ENCODE assay signal across 10 cellular contexts in the genomic region with DNA sequence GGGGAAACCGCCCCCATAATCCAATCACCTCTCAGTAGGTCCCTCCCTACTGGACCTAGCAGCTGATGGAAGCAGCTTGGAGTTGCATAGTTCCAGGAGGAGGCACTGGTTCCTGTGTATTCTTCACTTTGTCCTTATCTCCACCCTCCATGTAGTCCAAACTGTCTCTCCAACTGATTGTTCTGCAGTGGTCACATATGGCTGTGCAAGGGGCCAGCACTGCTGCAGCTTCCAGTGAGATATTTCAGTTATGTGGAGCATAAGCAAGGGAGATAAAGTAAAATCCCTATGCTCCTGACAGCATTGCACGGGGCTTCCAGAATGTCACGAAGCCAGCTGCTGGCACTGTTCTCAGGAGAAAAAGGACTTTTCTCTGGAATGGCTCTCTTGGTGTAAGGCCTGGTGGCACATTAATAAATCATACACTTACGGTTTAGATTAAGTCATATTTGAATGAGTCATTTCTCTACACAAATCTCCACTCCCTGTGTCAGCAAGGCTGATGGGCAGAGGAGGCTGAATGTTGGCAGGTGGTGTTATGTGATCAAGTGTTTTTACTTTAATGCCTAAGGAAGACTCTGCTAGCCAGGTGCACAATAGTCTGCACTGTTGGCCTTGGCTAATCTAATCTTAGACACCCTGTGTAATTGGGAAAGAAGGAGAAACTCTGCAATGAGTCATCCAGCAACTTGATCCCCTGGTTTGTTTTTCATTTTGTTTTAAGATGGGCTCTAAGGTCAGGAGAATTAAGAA.
DNase-seq lines count a peak whose midpoint lies in the region; ATAC-seq and TF ChIP-seq lines count a peak whose summit lies in the region.
"Had no signal": no experiment of that assay in that cellular context is flagged by ENCODE, and none has a peak within 500 bp of the region (broad histone marks: within the 10 kb centered on the region; RNA-seq: fewer than 3 reads in every experiment).

No MANE protein-coding gene starts in this region.

- H3K9me3 Mint-ChIP-seq in activated CD8-positive, alpha-beta memory T cell treated with anti-CD3 and anti-CD28 coated beads, Interleukin-2, amount 10 ng/mL, durations not matched to agents 7 days and 5 days (ENCODE audit: low read depth) = no peaks in the 10 kb centered on the region

- H3K27ac ChIP-seq in hepatocyte (peak overlapping the region; percentile 79), aorta (ENCODE audit: low read depth in 1 of 2, low read length in 2 of 2) (no peak overlapping the region), sigmoid colon (no peak overlapping the region)

- peaks cover 37% of the 10 kb centered on the region for H3K4me1 ChIP-seq in hepatocyte (ENCODE audit: insufficient read depth)
- peaks cover 2% of the 10 kb centered on the region in 2 donors for H3K4me1 ChIP-seq in aorta (ENCODE audit: control insufficient read depth in 1 of 2, insufficient read depth in 2 of 2, low read length in 2 of 2)
- H3K4me1 ChIP-seq in sigmoid colon = peaks cover 0 to 14% (median 12%) of the 10 kb centered on the region in 4 donors

- no peaks in the 10 kb centered on the region for H3K9me3 ChIP-seq in hepatocyte (ENCODE audit: low read depth)
- H3K9me3 ChIP-seq in aorta (ENCODE audit: control insufficient read depth, low read length) = no peaks in the 10 kb centered on the region
- no peaks in the 10 kb centered on the region for H3K9me3 ChIP-seq in sigmoid colon

- intact Hi-C loops in Right ventricle myocardium inferior (cut with DNase I) (no loop called here), cardiac septum (cut with DNase I) (no loop called here), aorta (cut with DNase I) (no loop called here), sigmoid colon (cut with DNase I) (no loop called here)

- no peaks in the 10 kb centered on the region for H3K27me3 ChIP-seq in hepatocyte
- no peaks in the 10 kb centered on the region for H3K27me3 ChIP-seq in aorta (ENCODE audit: control insufficient read depth in 1 of 2, insufficient read depth in 2 of 2, low read length in 1 of 2)
- H3K27me3 ChIP-seq in sigmoid colon = no peaks in the 10 kb centered on the region

- no peak overlapping the region for H2AFZ ChIP-seq in hepatocyte

- H3K4me2 ChIP-seq in hepatocyte = peak overlapping the region; percentile 41

- ATAC-seq in Right ventricle myocardium inferior (peak; percentile 23), aorta (ENCODE audit: low FRiP score) (peak; percentile 74), GM18907 (IDR thresholded peaks at IDR 0.05; ENCODE audit: unreplicated experiment) (no peak)
- ATAC-seq in activated CD8-positive, alpha-beta memory T cell treated with anti-CD3 and anti-CD28 coated beads, Interleukin-2, amount 10 ng/mL, durations not matched to agents 7 days and 5 days = no peak

- no peaks in the 10 kb centered on the region for H4K20me1 ChIP-seq in hepatocyte (ENCODE audit: insufficient read depth, poor library complexity, severe bottlenecking)

- 52% methylated on average over 4 of the region's 4 CpGs for WGBS in hepatocyte (ENCODE audit: low lambda C conversion rate, missing lambda C conversion rate)
- WGBS in aorta, 2 donors = 25 to 28% methylated on average over 4 of the region's 4 CpGs
- 36 to 54% methylated on average over 4 of the region's 4 CpGs for WGBS in sigmoid colon, 2 donors

- TF ChIP-seq CTCF in hepatocyte (IDR thresholded peaks at IDR 0.05; ENCODE audit: poor library complexity) = no peak
- TF ChIP-seq CTCF in sigmoid colon (IDR thresholded peaks at IDR 0.05) = no peak

- no peak for TF ChIP-seq EP300 in sigmoid colon (IDR thresholded peaks at IDR 0.05)

- H3K79me2 ChIP-seq in hepatocyte = no peaks in the 10 kb centered on the region

- no peaks in the 10 kb centered on the region for H3K36me3 Mint-ChIP-seq in activated CD8-positive, alpha-beta memory T cell treated with anti-CD3 and anti-CD28 coated beads, Interleukin-2, amount 10 ng/mL, durations not matched to agents 7 days and 5 days
- H3K36me3 Mint-ChIP-seq: memory B cell had no signal

- TF ChIP-seq POLR2A in sigmoid colon (IDR thresholded peaks at IDR 0.05) = no peak

- no peak overlapping the region for H3K27ac Mint-ChIP-seq in activated CD8-positive, alpha-beta memory T cell treated with anti-CD3 and anti-CD28 coated beads, Interleukin-2, amount 10 ng/mL, durations not matched to agents 7 days and 5 days
- H3K27ac Mint-ChIP-seq: memory B cell had no signal

- no peaks in the 10 kb centered on the region for H3K9me2 ChIP-seq in hepatocyte (replicated peaks; ENCODE audit: insufficient read depth)

- H3K4me3 ChIP-seq in hepatocyte (no peak overlapping the region), aorta (ENCODE audit: low read length in 2 of 2) (no peak overlapping the region), sigmoid colon (no peak overlapping the region)

- H3K36me3 ChIP-seq in hepatocyte (replicated peaks; ENCODE audit: insufficient read depth, low read depth) = no peaks in the 10 kb centered on the region
- no peaks in the 10 kb centered on the region for H3K36me3 ChIP-seq in aorta (ENCODE audit: control insufficient read depth in 1 of 2, insufficient read depth in 2 of 2, low read length in 1 of 2)
- no peaks in the 10 kb centered on the region for H3K36me3 ChIP-seq in sigmoid colon

- no peaks in the 10 kb centered on the region for H3K4me1 Mint-ChIP-seq in activated CD8-positive, alpha-beta memory T cell treated with anti-CD3 and anti-CD28 coated beads, Interleukin-2, amount 10 ng/mL, durations not matched to agents 7 days and 5 days
- H3K4me1 Mint-ChIP-seq: memory B cell had no signal

- no peak overlapping the region for H3K4me3 Mint-ChIP-seq in activated CD8-positive, alpha-beta memory T cell treated with anti-CD3 and anti-CD28 coated beads, Interleukin-2, amount 10 ng/mL, durations not matched to agents 7 days and 5 days
- H3K4me3 Mint-ChIP-seq: memory B cell had no signal

- H3K27me3 Mint-ChIP-seq in activated CD8-positive, alpha-beta memory T cell treated with anti-CD3 and anti-CD28 coated beads, Interleukin-2, amount 10 ng/mL, durations not matched to agents 7 days and 5 days = peaks cover 8% of the 10 kb centered on the region

- no peak for DNase-seq in Right ventricle myocardium inferior (ENCODE audit: missing footprints)
- DNase-seq in cardiac septum (ENCODE audit: low spot score) = no peak
- peak; percentile 1 for DNase-seq in amniotic epithelial cell (ENCODE audit: low read depth)
- peak; percentile 47 for DNase-seq in hepatocyte (ENCODE audit: low spot score)
- DNase-seq in aorta = no peak
- DNase-seq in activated CD8-positive, alpha-beta memory T cell treated with anti-CD3 and anti-CD28 coated beads, Interleukin-2, amount 10 ng/mL, durations not matched to agents 7 days and 5 days = no peak
- no peak for DNase-seq in sigmoid colon
- DNase-seq: NCI-H187 treated with DMSO at 0.1 percent for 48 hours had no signal

- CTCF ChIA-PET in activated CD8-positive, alpha-beta memory T cell treated with anti-CD3 and anti-CD28 coated beads, Interleukin-2, amount 10 ng/mL, durations not matched to agents 7 days and 5 days (lab: Charles Lee) = no interaction called here

Comparison
In these comparisons a context has a peak if more than half of its experiments do, and no peak if none do; other contexts are left out.
1. ATAC-seq: peak in Right ventricle myocardium inferior (single experiment) and aorta (single experiment); none in activated CD8-positive, alpha-beta memory T cell treated with anti-CD3 and anti-CD28 coated beads, Interleukin-2, amount 10 ng/mL, durations not matched to agents 7 days and 5 days (single experiment) and GM18907 (single experiment).
2. DNase-seq: peak in amniotic epithelial cell (single experiment) and hepatocyte (single experiment); none in Right ventricle myocardium inferior (single experiment), cardiac septum (single experiment), aorta (0 of 2), activated CD8-positive, alpha-beta memory T cell treated with anti-CD3 and anti-CD28 coated beads, Interleukin-2, amount 10 ng/mL, durations not matched to agents 7 days and 5 days (single experiment) and sigmoid colon (single experiment).